13 cellular contexts compared by ENCODE assay signal in genomic region chr19:54509200-54509940, GRCh38. TPM values are rescaled to one million over a fixed set of nuclear protein-coding genes. Genes with fewer than 3 reads are reported as not detected.
"Had no signal": no experiment of that assay in that cellular context is flagged by ENCODE, and none has a peak within 500 bp of the region (broad histone marks: within the 10 kb centered on the region; RNA-seq: fewer than 3 reads in every experiment).

No MANE protein-coding gene starts in this region.

RNA-seq across cellular contexts. Expression of gene LAIR2, which starts 6.7 kb away (rescaled TPM):
- total RNA-seq: cardiac septum, esophagus muscularis mucosa, left ventricle myocardium inferior, neural crest cell, osteoblast, psoas muscle, smooth muscle cell, thoracic aorta, urinary bladder had no signal
- polyA plus RNA-seq: adrenal gland, psoas muscle, smooth muscle cell, urinary bladder had no signal

RNA-seq across cellular contexts. Expression of gene CDC42EP5, which starts 36.3 kb away (rescaled TPM):
- total RNA-seq: activated CD4-positive, alpha-beta memory T cell treated with anti-CD3 and anti-CD28 coated beads, Interleukin-2, amount 10 ng/mL, durations not matched to agents 7 days and 5 days; activated naive CD4-positive, alpha-beta T cell treated with anti-CD3 and anti-CD28 coated beads for 36 hours; activated T-helper 1 cell treated with anti-CD3 and anti-CD28 coated beads, Interleukin-12 subunit alpha, Interleukin-12 subunit beta, Interleukin-2, Interleukin-4 antibody, amounts not matched to agents 30 ng/mL and 10 ng/mL and 1 ng/mL, durations not matched to agents 14 hours and 24 hours and 36 hours had no signal
